ENCODE assay signal across 27 cellular contexts in genomic region chrX:41543022-41543421, GRCh38.
DNase-seq lines count a peak whose midpoint lies in the region; ATAC-seq, FAIRE-seq and TF ChIP-seq lines count a peak whose summit lies in the region.
"Had no signal": no experiment of that assay in that cellular context is flagged by ENCODE, and none has a peak within 500 bp of the region (broad histone marks: within the 10 kb centered on the region; RNA-seq: fewer than 3 reads in every experiment).

No MANE protein-coding gene starts in this region.

- CTCF ChIA-PET in K562 (lab: Yijun Ruan, JAX; ENCODE audit: low intra/inter-chr PET ratio) = no interaction called here

- H3K14ac ChIP-seq in mesenchymal stem cell (ENCODE audit: low read length in 2 of 2) = no peak overlapping the region

- H2BK15ac ChIP-seq in mesenchymal stem cell (ENCODE audit: low read depth, poor library complexity, severe bottlenecking) = no peak overlapping the region

- no peak overlapping the region for H4K8ac ChIP-seq in mesenchymal stem cell (ENCODE audit: low read length)

- H3K9me3 ChIP-seq in K562 (replicated peaks; ENCODE audit: control insufficient read depth, insufficient read depth, low read depth, low read length) (no peaks in the 10 kb centered on the region; the same call in 1 of the 2 replicates), mesenchymal stem cell (ENCODE audit: control insufficient read depth, low read length) (no peaks in the 10 kb centered on the region), osteoblast (ENCODE audit: low read depth, low read length) (no peaks in the 10 kb centered on the region)
- H3K9me3 ChIP-seq: BLaER1, HAP-1 had no signal

- H3K79me1 ChIP-seq in mesenchymal stem cell (replicated peaks; ENCODE audit: low read length, poor library complexity, severe bottlenecking) = peaks cover 1% of the 10 kb centered on the region

- H3K23ac ChIP-seq in mesenchymal stem cell (ENCODE audit: low read length in 2 of 2) = no peak overlapping the region

- no peak overlapping the region for H3K18ac ChIP-seq in mesenchymal stem cell (ENCODE audit: low read depth in 1 of 2, low read length in 2 of 2)

- FAIRE-seq in K562 (lab: Jason Lieb, UNC) = no peak
- FAIRE-seq: D721Med, GM12891, GM18507, H54 had no signal

- BruUV-seq in K562 (replicated peaks; lab: Mats Ljungman, UMichigan) = no TSS peak

- TF ChIP-seq CTCF in K562 (IDR thresholded peaks at IDR 0.05 in 2 of 3, conservative IDR thresholded peaks at IDR 0.05 in 1 of 3; ENCODE audit: insufficient read depth in 2 of 3, low read depth in 1 of 3, low read length in 3 of 3) = no peak
- TF ChIP-seq CTCF in osteoblast (IDR thresholded peaks at IDR 0.05; ENCODE audit: extremely low read depth, low read depth, low read length) = no peak

- no peak overlapping the region for H2AFZ ChIP-seq in K562 (ENCODE audit: low read depth, low read length)
- no peak overlapping the region for H2AFZ ChIP-seq in mesenchymal stem cell (ENCODE audit: low read depth, low read length)
- H2AFZ ChIP-seq in osteoblast (ENCODE audit: low read length) = no peak overlapping the region

- H3K4me2 ChIP-seq in K562 (ENCODE audit: insufficient read depth, low read length) = no peak overlapping the region
- H3K4me2 ChIP-seq in mesenchymal stem cell (ENCODE audit: low read length, poor library complexity, severe bottlenecking) = no peak overlapping the region
- no peak overlapping the region for H3K4me2 ChIP-seq in osteoblast (ENCODE audit: insufficient read depth, low read length)
- H3K4me2 ChIP-seq: A549, BLaER1 had no signal

- H3K4me1 ChIP-seq in K562 (replicated peaks in 1 of 2; ENCODE audit: control insufficient read depth in 2 of 2, insufficient read depth in 2 of 2, low read length in 2 of 2) (no peaks in the 10 kb centered on the region; a peak in 1 of 5 replicates), mesenchymal stem cell (ENCODE audit: control insufficient read depth, insufficient read depth, low read depth, low read length) (peaks cover 1% of the 10 kb centered on the region), osteoblast (ENCODE audit: insufficient read depth, low read length) (peaks cover 19% of the 10 kb centered on the region)
- H3K4me1 ChIP-seq: BLaER1, HAP-1 had no signal

- H4K20me1 ChIP-seq in K562 (replicated peaks; ENCODE audit: control insufficient read depth, insufficient read depth, low read length) (no peaks in the 10 kb centered on the region), osteoblast (ENCODE audit: insufficient read depth, low read length) (no peaks in the 10 kb centered on the region)
- H4K20me1 ChIP-seq: BLaER1 had no signal

- POLR2A ChIA-PET in K562 (lab: Yijun Ruan, JAX) = interaction anchor here (1.2 kb wide), 1 partner anchor 187 kb away, joined by 3 read pairs; no protein-coding TSS in a partner anchor

- peak overlapping the region; percentile 45 for H3K27ac Mint-ChIP-seq in activated naive CD8-positive, alpha-beta T cell treated with anti-CD3 and anti-CD28 coated beads for 36 hours
- no peak overlapping the region for H3K27ac Mint-ChIP-seq in activated naive CD8-positive, alpha-beta T cell treated with anti-CD3 and anti-CD28 coated beads, Interleukin-2, amount 50 U/mL, for 24 hours
- H3K27ac Mint-ChIP-seq: B cell; CD4-positive, CD25-positive, alpha-beta regulatory T cell; HFFc6 had no signal

- H3K36me3 Mint-ChIP-seq in activated naive CD8-positive, alpha-beta T cell treated with anti-CD3 and anti-CD28 coated beads for 36 hours = peaks cover 4% of the 10 kb centered on the region
- H3K36me3 Mint-ChIP-seq in activated naive CD8-positive, alpha-beta T cell treated with anti-CD3 and anti-CD28 coated beads, Interleukin-2, amount 50 U/mL, for 24 hours (ENCODE audit: low read depth) = no peaks in the 10 kb centered on the region

- no peaks in the 10 kb centered on the region for H3K27me3 ChIP-seq in K562 (ENCODE audit: control insufficient read depth in 2 of 2, insufficient read depth in 2 of 2, low read length in 2 of 2)
- peaks cover 0 to 5% of the 10 kb centered on the region in 2 experiments for H3K27me3 ChIP-seq in mesenchymal stem cell (ENCODE audit: control insufficient read depth in 1 of 2, insufficient read depth in 1 of 2, low read length in 2 of 2)
- peaks cover 7% of the 10 kb centered on the region for H3K27me3 ChIP-seq in osteoblast (ENCODE audit: insufficient read depth, low read length)

- no peak overlapping the region for H4K91ac ChIP-seq in mesenchymal stem cell (ENCODE audit: low read length)

- H3K27ac ChIP-seq in K562 (ENCODE audit: extremely low read depth, low read depth, low read length) (no peak overlapping the region), mesenchymal stem cell (ENCODE audit: low read length, poor library complexity, severe bottlenecking) (peak overlapping the region; percentile 45), osteoblast (ENCODE audit: low read depth, low read length) (peak overlapping the region; percentile 9)
- H3K27ac ChIP-seq: 22Rv1, A549, BLaER1, C4-2B had no signal

- TF ChIP-seq RAD21 in K562 (CRISPR knock-in tag; conservative IDR thresholded peaks at IDR 0.05 in 1 of 2, IDR thresholded peaks at IDR 0.05 in 1 of 2) = no peak

- no peaks in the 10 kb centered on the region for H3K4me1 Mint-ChIP-seq in activated naive CD8-positive, alpha-beta T cell treated with anti-CD3 and anti-CD28 coated beads for 36 hours
- no peaks in the 10 kb centered on the region for H3K4me1 Mint-ChIP-seq in activated naive CD8-positive, alpha-beta T cell treated with anti-CD3 and anti-CD28 coated beads, Interleukin-2, amount 50 U/mL, for 24 hours
- H3K4me1 Mint-ChIP-seq: B cell had no signal

- TF ChIP-seq POLR2A in K562 (conservative IDR thresholded peaks at IDR 0.05) = no peak

- no peak overlapping the region for H2BK120ac ChIP-seq in mesenchymal stem cell (ENCODE audit: low read depth, low read length)

- no peaks in the 10 kb centered on the region for H3K79me2 ChIP-seq in K562 (ENCODE audit: control insufficient read depth, insufficient read depth, low read length)
- H3K79me2 ChIP-seq in osteoblast (ENCODE audit: insufficient read depth, low read length) = no peaks in the 10 kb centered on the region

- no peak overlapping the region for H3K4me3 Mint-ChIP-seq in activated naive CD8-positive, alpha-beta T cell treated with anti-CD3 and anti-CD28 coated beads for 36 hours
- no peak overlapping the region for H3K4me3 Mint-ChIP-seq in activated naive CD8-positive, alpha-beta T cell treated with anti-CD3 and anti-CD28 coated beads, Interleukin-2, amount 50 U/mL, for 24 hours
- H3K4me3 Mint-ChIP-seq: B cell; CD4-positive, CD25-positive, alpha-beta regulatory T cell; CD8-positive, alpha-beta memory T cell; HFFc6 had no signal

- H3K27me3 Mint-ChIP-seq in activated naive CD8-positive, alpha-beta T cell treated with anti-CD3 and anti-CD28 coated beads for 36 hours = no peaks in the 10 kb centered on the region
- H3K27me3 Mint-ChIP-seq in activated naive CD8-positive, alpha-beta T cell treated with anti-CD3 and anti-CD28 coated beads, Interleukin-2, amount 50 U/mL, for 24 hours = no peaks in the 10 kb centered on the region
- H3K27me3 Mint-ChIP-seq: B cell; CD4-positive, CD25-positive, alpha-beta regulatory T cell had no signal

- H3K4ac ChIP-seq in mesenchymal stem cell (ENCODE audit: low read depth in 1 of 2, low read length in 2 of 2) = no peak overlapping the region

- whole genome bisulfite sequencing in K562 (ENCODE audit: insufficient coverage, low coverage, missing lambda C conversion rate) = 29% methylated on average over 1 of the region's 1 CpG
- no CpG with 5 or more reads among the region's 1 CpG for WGBS in mesenchymal stem cell

- H3K9ac ChIP-seq in K562 (ENCODE audit: insufficient read depth in 1 of 2, low read depth in 2 of 2, low read length in 2 of 2) (no peak overlapping the region), mesenchymal stem cell (ENCODE audit: low read length) (no peak overlapping the region)
- H3K9ac ChIP-seq: BLaER1 had no signal

- no peak overlapping the region for H2BK12ac ChIP-seq in mesenchymal stem cell (ENCODE audit: low read length in 2 of 2)

- H3K9me3 Mint-ChIP-seq in activated naive CD8-positive, alpha-beta T cell treated with anti-CD3 and anti-CD28 coated beads for 36 hours = no peaks in the 10 kb centered on the region
- H3K9me3 Mint-ChIP-seq in activated naive CD8-positive, alpha-beta T cell treated with anti-CD3 and anti-CD28 coated beads, Interleukin-2, amount 50 U/mL, for 24 hours = no peaks in the 10 kb centered on the region
- H3K9me3 Mint-ChIP-seq: CD8-positive, alpha-beta memory T cell; HFFc6 had no signal

- ATAC-seq in activated naive CD8-positive, alpha-beta T cell treated with anti-CD3 and anti-CD28 coated beads, Interleukin-2, amount 50 U/mL, for 24 hours = no peak
- no peak for ATAC-seq in K562
- no peak for ATAC-seq in HG02973 (IDR thresholded peaks at IDR 0.05; ENCODE audit: unreplicated experiment)
- ATAC-seq: A549 had no signal

- intact Hi-C loops in K562 (cut with micrococcal nuclease) = no loop called here

- DNase-seq in activated naive CD8-positive, alpha-beta T cell treated with anti-CD3 and anti-CD28 coated beads for 36 hours = no peak
- DNase-seq in activated naive CD8-positive, alpha-beta T cell treated with anti-CD3 and anti-CD28 coated beads, Interleukin-2, amount 50 U/mL, for 24 hours = no peak
- DNase-seq in K562 (ENCODE audit: extremely low read depth in 1 of 4, low spot score in 3 of 4) (no peak), mesenchymal stem cell (no peak), osteoblast (ENCODE audit: insufficient read length, low spot score, missing footprints) (no peak), NCI-H526 treated with DMSO at 0.1 percent for 48 hours (lab: John Stamatoyannopoulos, UW) (no peak), DMS153 (lab: John Stamatoyannopoulos, UW) (no peak)
- DNase-seq: ACHN; CD4-positive, CD25-positive, alpha-beta regulatory T cell; CD8-positive, alpha-beta memory T cell; DMS 273 treated with DMSO at 0.1 percent for 48 hours; DMS53; DMS79 treated with DMSO at 0.1 percent for 48 hours; GF-D8; GOT3; HFFc6 had no signal

- TF ChIP-seq EP300 in K562 (IDR thresholded peaks at IDR 0.05; ENCODE audit: low read length) = no peak

- in situ Hi-C loops in K562 (cut with MboI) = loop anchor here (25.0 kb wide), 1 partner anchor 394 kb away; no protein-coding TSS in a partner anchor

- H3K36me3 ChIP-seq in K562 (ENCODE audit: control insufficient read depth, insufficient read depth, low read length) (no peaks in the 10 kb centered on the region), mesenchymal stem cell (ENCODE audit: control insufficient read depth in 1 of 2, insufficient read depth in 2 of 2, low read depth in 1 of 2, low read length in 2 of 2) (no peaks in the 10 kb centered on the region), osteoblast (ENCODE audit: insufficient read depth, low read length) (no peaks in the 10 kb centered on the region)
- H3K36me3 ChIP-seq: HAP-1 had no signal

- H3K4me3 ChIP-seq in K562 = no peak overlapping the region
- H3K4me3 ChIP-seq in mesenchymal stem cell (ENCODE audit: insufficient read depth in 1 of 2, low read depth in 1 of 2, low read length in 2 of 2) = no peak overlapping the region
- no peak overlapping the region for H3K4me3 ChIP-seq in osteoblast (ENCODE audit: insufficient read depth, low read length)
- H3K4me3 ChIP-seq: A549, BLaER1, HAP-1 had no signal

- H2BK5ac ChIP-seq in mesenchymal stem cell (ENCODE audit: low read depth, low read length, poor library complexity, severe bottlenecking) = no peak overlapping the region

- H3K9me1 ChIP-seq in K562 (ENCODE audit: control insufficient read depth, insufficient read depth, low read length) = no peaks in the 10 kb centered on the region

- H2AK5ac ChIP-seq in mesenchymal stem cell (ENCODE audit: low read length, severe bottlenecking) = no peak overlapping the region
